13 cellular contexts compared by ENCODE assay signal in genomic region chr9:81826541-81826906, GRCh38.
DNase-seq lines count a peak whose midpoint lies in the region; ATAC-seq and TF ChIP-seq lines count a peak whose summit lies in the region.
"Had no signal": no experiment of that assay in that cellular context is flagged by ENCODE, and none has a peak within 500 bp of the region (broad histone marks: within the 10 kb centered on the region; RNA-seq: fewer than 3 reads in every experiment).

No MANE protein-coding gene starts in this region.

- no peak overlapping the region for H3K18ac ChIP-seq in neuronal stem cell (ENCODE audit: low read length)

- no peak overlapping the region for H4K91ac ChIP-seq in neuronal stem cell (ENCODE audit: low read depth, low read length, poor library complexity)

- no peak overlapping the region for H3K14ac ChIP-seq in neuronal stem cell (ENCODE audit: low read length)

- no peak overlapping the region for H3K4ac ChIP-seq in neuronal stem cell (ENCODE audit: low read length)

- no peak overlapping the region for H3K4me2 ChIP-seq in neuronal stem cell (ENCODE audit: insufficient read depth, low read length, poor library complexity, severe bottlenecking)

- H3K27ac Mint-ChIP-seq in activated naive CD4-positive, alpha-beta T cell treated with anti-CD3 and anti-CD28 coated beads for 36 hours: no peak overlapping the region
- H3K27ac Mint-ChIP-seq: naive thymus-derived CD4-positive, alpha-beta T cell had no signal

- no peaks in the 10 kb centered on the region for H3K36me3 Mint-ChIP-seq in activated naive CD4-positive, alpha-beta T cell treated with anti-CD3 and anti-CD28 coated beads for 36 hours (ENCODE audit: low read depth)

- H3K79me1 ChIP-seq in neuronal stem cell (ENCODE audit: low read depth, low read length): no peaks in the 10 kb centered on the region

- no peak for TF ChIP-seq EP300 in gastroesophageal sphincter (IDR thresholded peaks at IDR 0.05)

- ATAC-seq in gastroesophageal sphincter (peak; percentile 49), GM19463 (IDR thresholded peaks at IDR 0.05; ENCODE audit: unreplicated experiment) (no peak)
- ATAC-seq: naive thymus-derived CD4-positive, alpha-beta T cell had no signal

- H3K9ac ChIP-seq in neuronal stem cell (ENCODE audit: low read depth, low read length, poor library complexity): no peak overlapping the region

- H3K27me3 Mint-ChIP-seq in activated naive CD4-positive, alpha-beta T cell treated with anti-CD3 and anti-CD28 coated beads for 36 hours (ENCODE audit: low read depth): no peaks in the 10 kb centered on the region
- H3K27me3 Mint-ChIP-seq: naive thymus-derived CD4-positive, alpha-beta T cell had no signal

- no peak overlapping the region for H4K8ac ChIP-seq in neuronal stem cell (ENCODE audit: low read depth, low read length)

- H3K36me3 ChIP-seq in gastroesophageal sphincter (no peaks in the 10 kb centered on the region), neuronal stem cell (replicated peaks in 1 of 2; ENCODE audit: control insufficient read depth in 2 of 2, insufficient read depth in 2 of 2, low read length in 2 of 2) (no peaks in the 10 kb centered on the region)
- H3K36me3 ChIP-seq: stomach had no signal

- H2BK15ac ChIP-seq in neuronal stem cell (ENCODE audit: low read length): no peak overlapping the region

- H3K4me3 Mint-ChIP-seq in activated naive CD4-positive, alpha-beta T cell treated with anti-CD3 and anti-CD28 coated beads for 36 hours: no peak overlapping the region
- H3K4me3 Mint-ChIP-seq: naive thymus-derived CD4-positive, alpha-beta T cell had no signal

- H3K4me3 ChIP-seq in gastroesophageal sphincter (no peak overlapping the region), neuronal stem cell (ENCODE audit: low read length in 2 of 2) (no peak overlapping the region)
- H3K4me3 ChIP-seq: stomach had no signal

- peak overlapping the region in 3 of 4 donors; percentile 11 to 68 (median 48) for H3K27ac ChIP-seq in gastroesophageal sphincter
- no peak overlapping the region for H3K27ac ChIP-seq in neuronal stem cell (replicated peaks; ENCODE audit: low read length)
- no peak overlapping the region for H3K27ac ChIP-seq in RWPE1
- H3K27ac ChIP-seq: C4-2B had no signal

- intact Hi-C loops in activated naive CD4-positive, alpha-beta T cell treated with anti-CD3 and anti-CD28 coated beads for 36 hours (cut with micrococcal nuclease): no loop called here

- no peak overlapping the region for H2BK120ac ChIP-seq in neuronal stem cell (ENCODE audit: low read depth, low read length)

- no peak for TF ChIP-seq POLR2A in gastroesophageal sphincter (IDR thresholded peaks at IDR 0.05)

- H3K27me3 ChIP-seq in gastroesophageal sphincter (no peaks in the 10 kb centered on the region), neuronal stem cell (ENCODE audit: control insufficient read depth in 3 of 3, insufficient read depth in 3 of 3, low read depth in 1 of 3, low read length in 3 of 3) (no peaks in the 10 kb centered on the region)
- H3K27me3 ChIP-seq: stomach had no signal

- H3K9me3 Mint-ChIP-seq in activated naive CD4-positive, alpha-beta T cell treated with anti-CD3 and anti-CD28 coated beads for 36 hours: no peaks in the 10 kb centered on the region

- 30 to 84% methylated on average over 2 to 5 of the region's 14 CpGs for WGBS in gastroesophageal sphincter (ENCODE audit: low coverage in 1 of 2), 2 donors
- WGBS in neuronal stem cell (ENCODE audit: extremely low coverage in 2 of 2, insufficient read length in 2 of 2, insufficient replicate concordance in 1 of 2), 2 donors: no CpG with 5 or more reads among the region's 14 CpGs

- CTCF ChIA-PET in RWPE1 (lab: Yijun Ruan, JAX): interaction anchor here (0.6 kb wide), 1 partner anchor 375 kb away, joined by 3 read pairs; no protein-coding TSS in a partner anchor
- CTCF ChIA-PET in activated naive CD4-positive, alpha-beta T cell treated with anti-CD3 and anti-CD28 coated beads for 36 hours (lab: Charles Lee): no interaction called here

- H3K4me1 Mint-ChIP-seq in activated naive CD4-positive, alpha-beta T cell treated with anti-CD3 and anti-CD28 coated beads for 36 hours (ENCODE audit: low read depth): no peaks in the 10 kb centered on the region
- H3K4me1 Mint-ChIP-seq: naive thymus-derived CD4-positive, alpha-beta T cell had no signal

- POLR2A ChIA-PET in RWPE1 (lab: Yijun Ruan, JAX; ENCODE audit: low non-redundant PET): no interaction called here

- in situ Hi-C loops in G401 (cut with HindIII; ENCODE audit: low sequenced_read_pairs): no loop called here

- H2BK12ac ChIP-seq in neuronal stem cell (ENCODE audit: low read length): no peak overlapping the region

- H2AFZ ChIP-seq in neuronal stem cell (ENCODE audit: low read length): peak overlapping the region; percentile 10

- H3K23ac ChIP-seq in neuronal stem cell (ENCODE audit: low read depth, low read length, poor library complexity): no peak overlapping the region

- TF ChIP-seq CTCF in gastroesophageal sphincter (IDR thresholded peaks at IDR 0.05) (peak in 1 of 4 experiments; percentile 11), RWPE1 (conservative IDR thresholded peaks at IDR 0.05; ENCODE audit: low read depth) (no peak)

- no peak overlapping the region for H2BK5ac ChIP-seq in neuronal stem cell (ENCODE audit: low read length)

- DNase-seq in G401 (ENCODE audit: low spot score) (peak; percentile 76), NCI-H748 treated with DMSO at 0.1 percent for 48 hours (lab: John Stamatoyannopoulos, UW) (peak; percentile 47), neuronal stem cell (ENCODE audit: low spot score) (no peak), RWPE1 (ENCODE audit: low spot score) (no peak), T-helper 2 cell (no peak)
- DNase-seq in activated naive CD4-positive, alpha-beta T cell treated with anti-CD3 and anti-CD28 coated beads for 36 hours: no peak
- DNase-seq: activated T-cell treated with anti-CD3 and anti-CD28 coated beads, Interleukin-2, amount 50 U/mL, for 1 hour; KBM-7; naive thymus-derived CD4-positive, alpha-beta T cell; stomach had no signal

- H2AK5ac ChIP-seq in neuronal stem cell (ENCODE audit: low read depth, low read length): no peak overlapping the region

- H3K4me1 ChIP-seq in gastroesophageal sphincter (peaks cover 0 to 24% (median 0%) of the 10 kb centered on the region in 3 donors), neuronal stem cell (ENCODE audit: control insufficient read depth in 2 of 2, insufficient read depth in 1 of 2, low read depth in 1 of 2, low read length in 2 of 2) (peaks cover 5 to 14% of the 10 kb centered on the region in 2 donors)
- H3K4me1 ChIP-seq: stomach had no signal

- H3K9me3 ChIP-seq in gastroesophageal sphincter (no peaks in the 10 kb centered on the region), neuronal stem cell (replicated peaks in 1 of 2; ENCODE audit: control insufficient read depth in 2 of 2, insufficient read depth in 1 of 2, low read depth in 1 of 2, low read length in 2 of 2) (no peaks in the 10 kb centered on the region)
- H3K9me3 ChIP-seq: stomach had no signal

Comparison
In these comparisons a context has a peak if more than half of its experiments do, and no peak if none do; other contexts are left out.
1. DNase-seq: peak in G401 (single experiment) and NCI-H748 treated with DMSO at 0.1 percent for 48 hours (single experiment); none in neuronal stem cell (single experiment), RWPE1 (single experiment), activated naive CD4-positive, alpha-beta T cell treated with anti-CD3 and anti-CD28 coated beads for 36 hours (single experiment) and T-helper 2 cell (0 of 5).
2. H3K27ac ChIP-seq: peak in gastroesophageal sphincter (3 of 4); none in neuronal stem cell (single experiment) and RWPE1 (single experiment).